In genomic region chr11:46499821-46500220, GRCh38 we compare ENCODE assay signal across 28 cellular contexts.
"Had no signal": no experiment of that assay in that cellular context is flagged by ENCODE, and none has a peak within 500 bp of the region (broad histone marks: within the 10 kb centered on the region; RNA-seq: fewer than 3 reads in every experiment).

No MANE protein-coding gene starts in this region.

- H3K4me1 ChIP-seq: lower lobe of right lung, thyroid gland, vagina had no signal

- H3K9ac ChIP-seq: neural progenitor cell, parathyroid adenoma had no signal

- H3K27ac Mint-ChIP-seq: memory B cell, neural progenitor cell had no signal

- H3K79me2 ChIP-seq: parathyroid adenoma had no signal

- DNase-seq: dorsolateral prefrontal cortex; effector CD4-positive, alpha-beta T cell; foreskin fibroblast; gastrocnemius medialis; kidney; left cardiac atrium; left lung; lower lobe of right lung; midbrain; naive thymus-derived CD4-positive, alpha-beta T cell; stimulated activated CD4-positive, alpha-beta T cell treated with anti-CD3 and anti-CD28 coated beads, Interleukin-12 subunit alpha, Interleukin-12 subunit beta, amount 100 ng/mL, for 4 hours; stimulated activated CD4-positive, alpha-beta T cell treated with anti-CD3 and anti-CD28 coated beads, Interleukin-1b, Interleukin-23, amount 100 ng/mL, for 48 hours; stimulated activated CD4-positive, alpha-beta T cell treated with anti-CD3 and anti-CD28 coated beads, Interleukin-4, amount 100 ng/mL, for 1 hour; stimulated activated CD8-positive, alpha-beta memory T cell treated with anti-CD3 and anti-CD28 coated beads, Interleukin-4, amount 100 ng/mL, for 48 hours; stimulated activated naive CD4-positive, alpha-beta T cell; stomach; thyroid gland; trophoblast cell had no signal

- H2AFZ ChIP-seq: neural progenitor cell, parathyroid adenoma had no signal

- H3K4me2 ChIP-seq: neural progenitor cell, smooth muscle cell had no signal

- H3K4me3 ChIP-seq: dorsolateral prefrontal cortex, gastrocnemius medialis, left lung, lower lobe of right lung, neural progenitor cell, smooth muscle cell, stomach, thyroid gland, vagina had no signal

- H3K27me3 Mint-ChIP-seq: memory B cell; naive thymus-derived CD4-positive, alpha-beta T cell; progenitor cell of endocrine pancreas had no signal

- H3K9me3 Mint-ChIP-seq: memory B cell; naive thymus-derived CD4-positive, alpha-beta T cell; nephron; neural progenitor cell had no signal

- ATAC-seq: esophagus mucosa; gastrocnemius medialis; left cardiac atrium; left lung; lower lobe of right lung; naive thymus-derived CD4-positive, alpha-beta T cell; sciatic nerve had no signal

- H3K27me3 ChIP-seq: dorsolateral prefrontal cortex, gastrocnemius medialis, left lung, neural progenitor cell, stomach, thyroid gland, vagina had no signal

- H3K9me3 ChIP-seq: gastrocnemius medialis, left lung, lower lobe of right lung, stomach, thyroid gland, vagina had no signal

- H3K36me3 Mint-ChIP-seq: neural progenitor cell had no signal

- H3K27ac ChIP-seq: epithelial cell of prostate, gastrocnemius medialis, left lung, lower lobe of right lung, neural progenitor cell, parathyroid adenoma, stomach, thyroid gland, vagina had no signal

- H3K4me1 Mint-ChIP-seq: memory B cell had no signal

- H3K4me3 Mint-ChIP-seq: memory B cell; naive thymus-derived CD4-positive, alpha-beta T cell; nephron; neural progenitor cell had no signal

- H3K36me3 ChIP-seq: neural progenitor cell had no signal
